ENCODE assay signal across 9 cellular contexts in genomic region chr7:50069613-50070012, GRCh38. TPM values are rescaled to one million over a fixed set of nuclear protein-coding genes. Genes with fewer than 3 reads are reported as not detected.
A peak's percentile ranks its signal among the peaks of the same experiment; 100 is the strongest.
DNase-seq lines count a peak whose midpoint lies in the region; ATAC-seq and TF ChIP-seq lines count a peak whose summit lies in the region.
"Had no signal": no experiment of that assay in that cellular context is flagged by ENCODE, and none has a peak within 500 bp of the region (broad histone marks: within the 10 kb centered on the region; RNA-seq: fewer than 3 reads in every experiment).

No MANE protein-coding gene starts in this region.

- TF ChIP-seq POLR2A in suprapubic skin (IDR thresholded peaks at IDR 0.05): no peak

- CTCF ChIA-PET in activated naive CD4-positive, alpha-beta T cell treated with anti-CD3 and anti-CD28 coated beads, Interleukin-2, amount 10 ng/mL, durations not matched to agents 7 days and 5 days (lab: Charles Lee): no interaction called here

- peak overlapping the region; percentile 19; the same call in 1 of the 2 replicates for H3K4me2 ChIP-seq in KMS-11

- H3K9ac ChIP-seq in KMS-11: no peak overlapping the region

- peaks cover 29% of the 10 kb centered on the region for H3K9me3 Mint-ChIP-seq in activated naive CD4-positive, alpha-beta T cell treated with anti-CD3 and anti-CD28 coated beads, Interleukin-2, amount 10 ng/mL, durations not matched to agents 7 days and 5 days
- peaks cover 8 to 21% (median 11%) of the 10 kb centered on the region in 6 donors for H3K9me3 Mint-ChIP-seq in immature natural killer cell

- H3K27ac ChIP-seq in KMS-11 (no peak overlapping the region), suprapubic skin (peak overlapping the region; percentile 14)

- H3K36me3 ChIP-seq in GM06990 (ENCODE audit: control insufficient read depth, insufficient read depth, low read length): no peaks in the 10 kb centered on the region
- no peaks in the 10 kb centered on the region for H3K36me3 ChIP-seq in KMS-11 (ENCODE audit: insufficient read depth)
- no peaks in the 10 kb centered on the region for H3K36me3 ChIP-seq in suprapubic skin

- H3K4me1 ChIP-seq in KMS-11 (ENCODE audit: low read depth, poor library complexity, severe bottlenecking) (no peaks in the 10 kb centered on the region), suprapubic skin (peaks cover 15% of the 10 kb centered on the region)

- H3K36me3 Mint-ChIP-seq in activated naive CD4-positive, alpha-beta T cell treated with anti-CD3 and anti-CD28 coated beads, Interleukin-2, amount 10 ng/mL, durations not matched to agents 7 days and 5 days: peaks cover 8% of the 10 kb centered on the region
- H3K36me3 Mint-ChIP-seq in immature natural killer cell: peaks cover 0 to 10% (median 6%) of the 10 kb centered on the region in 3 donors

- ATAC-seq in GM21528 (IDR thresholded peaks at IDR 0.05; ENCODE audit: low FRiP score, unreplicated experiment): peak; percentile 61

- no peak overlapping the region for H2AFZ ChIP-seq in KMS-11 (ENCODE audit: low read depth)

- H3K27ac Mint-ChIP-seq in activated naive CD4-positive, alpha-beta T cell treated with anti-CD3 and anti-CD28 coated beads, Interleukin-2, amount 10 ng/mL, durations not matched to agents 7 days and 5 days: peak overlapping the region; percentile 98
- H3K27ac Mint-ChIP-seq in immature natural killer cell: peak overlapping the region; percentile 83 to 93 (median 87)

- H3K27me3 Mint-ChIP-seq in activated naive CD4-positive, alpha-beta T cell treated with anti-CD3 and anti-CD28 coated beads, Interleukin-2, amount 10 ng/mL, durations not matched to agents 7 days and 5 days: peaks cover 5% of the 10 kb centered on the region
- H3K27me3 Mint-ChIP-seq in immature natural killer cell (ENCODE audit: low read depth in 3 of 3): peaks cover 0 to 13% (median 12%) of the 10 kb centered on the region in 3 donors

- TF ChIP-seq EP300 in suprapubic skin (IDR thresholded peaks at IDR 0.05): no peak

- H3K4me1 Mint-ChIP-seq in activated naive CD4-positive, alpha-beta T cell treated with anti-CD3 and anti-CD28 coated beads, Interleukin-2, amount 10 ng/mL, durations not matched to agents 7 days and 5 days: peaks cover 29% of the 10 kb centered on the region
- H3K4me1 Mint-ChIP-seq in immature natural killer cell: peaks cover 22 to 27% of the 10 kb centered on the region in 2 donors

- H4K20me1 ChIP-seq in KMS-11 (ENCODE audit: insufficient read depth): no peaks in the 10 kb centered on the region

- no peaks in the 10 kb centered on the region for H3K9me3 ChIP-seq in suprapubic skin

- TF ChIP-seq CTCF in GM06990 (IDR thresholded peaks at IDR 0.05; ENCODE audit: insufficient read depth, low read length, poor library complexity, severe bottlenecking): no peak
- TF ChIP-seq CTCF in KMS-11 (conservative IDR thresholded peaks at IDR 0.05; ENCODE audit: low read depth, low read length): no peak
- TF ChIP-seq CTCF in suprapubic skin (IDR thresholded peaks at IDR 0.05): no peak

- DNase-seq in GM06990 (ENCODE audit: extremely low read depth, insufficient read length) (peak; percentile 23), immature natural killer cell (peak; percentile 32 to 40 (median 33)), suprapubic skin (ENCODE audit: low spot score in 2 of 2) (peak in 1 of 2 donors; percentile 80), NCI-H1092 treated with DMSO at 0.1 percent for 48 hours (lab: John Stamatoyannopoulos, UW) (no peak), GF-D8 (lab: John Stamatoyannopoulos, UW) (no peak)
- DNase-seq in activated naive CD4-positive, alpha-beta T cell treated with anti-CD3 and anti-CD28 coated beads, Interleukin-2, amount 10 ng/mL, durations not matched to agents 7 days and 5 days: peak; percentile 63

- H3K27me3 ChIP-seq in GM06990 (replicated peaks; ENCODE audit: control insufficient read depth, insufficient read depth, low read length) (no peaks in the 10 kb centered on the region), KMS-11 (ENCODE audit: insufficient read depth, low read depth) (no peaks in the 10 kb centered on the region), suprapubic skin (no peaks in the 10 kb centered on the region)

- WGBS in suprapubic skin: 11% methylated on average over 8 of the region's 8 CpGs

- H3K4me3 ChIP-seq in GM06990 (replicated peaks; ENCODE audit: low read depth, low read length): peak overlapping the region; percentile 52
- no peak overlapping the region for H3K4me3 ChIP-seq in KMS-11 (IDR thresholded peaks at IDR 0.05; ENCODE audit: insufficient read depth, low read depth, low read length)
- peak overlapping the region; percentile 51 for H3K4me3 ChIP-seq in suprapubic skin

- peak overlapping the region; percentile 84 for H3K4me3 Mint-ChIP-seq in activated naive CD4-positive, alpha-beta T cell treated with anti-CD3 and anti-CD28 coated beads, Interleukin-2, amount 10 ng/mL, durations not matched to agents 7 days and 5 days
- peak overlapping the region; percentile 87 to 94 (median 89) for H3K4me3 Mint-ChIP-seq in immature natural killer cell
- H3K4me3 Mint-ChIP-seq: neural crest cell had no signal

- no peaks in the 10 kb centered on the region for H3K79me2 ChIP-seq in KMS-11 (ENCODE audit: insufficient read depth, low read depth)

RNA-seq across cellular contexts. Expression of gene ZPBP, which starts 23.4 kb away (rescaled TPM):
- under 1 TPM in 1 of 3 donors, not detected in 2; 0.28 TPM for polyA plus RNA-seq in immature natural killer cell
- under 1 TPM in 1 of 4 donors, not detected in 3; 0.49 TPM for total RNA-seq in suprapubic skin
- total RNA-seq: neural crest cell had no signal

Comparison
In these comparisons a context has a peak if more than half of its experiments do, and no peak if none do; other contexts are left out.
1. DNase-seq: peak in GM06990 (single experiment), activated naive CD4-positive, alpha-beta T cell treated with anti-CD3 and anti-CD28 coated beads, Interleukin-2, amount 10 ng/mL, durations not matched to agents 7 days and 5 days (single experiment) and immature natural killer cell (3 of 3); none in NCI-H1092 treated with DMSO at 0.1 percent for 48 hours (single experiment) and GF-D8 (single experiment).